ENCODE assay signal across 9 cellular contexts in the genomic region with DNA sequence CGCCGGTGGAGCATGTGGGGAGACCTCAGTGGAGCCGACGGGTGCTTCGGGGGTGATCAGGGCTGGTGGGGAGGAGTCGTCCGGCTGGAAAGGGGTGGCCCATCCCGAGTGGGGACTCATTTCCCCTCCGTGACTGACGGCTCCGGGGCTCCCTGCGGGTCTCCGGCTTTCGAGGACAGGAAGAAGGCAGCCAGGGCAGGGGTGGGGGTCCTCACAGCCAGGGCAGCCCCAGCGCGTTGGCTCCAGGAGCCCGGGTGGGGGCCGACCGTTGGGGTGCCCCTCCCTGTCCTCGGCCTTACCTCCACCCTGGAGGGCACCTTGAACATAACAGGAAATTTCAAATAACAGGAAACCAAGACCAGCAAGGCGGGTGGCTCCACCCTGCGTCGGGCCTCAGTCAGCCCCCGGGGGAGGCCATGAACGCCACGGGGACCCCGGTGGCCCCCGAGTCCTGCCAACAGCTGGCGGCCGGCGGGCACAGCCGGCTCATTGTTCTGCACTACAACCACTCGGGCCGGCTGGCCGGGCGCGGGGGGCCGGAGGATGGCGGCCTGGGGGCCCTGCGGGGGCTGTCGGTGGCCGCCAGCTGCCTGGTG. TPM values are rescaled to one million over a fixed set of nuclear protein-coding genes. Genes with fewer than 3 reads are reported as not detected.
DNase-seq lines count a peak whose midpoint lies in the region; ATAC-seq and TF ChIP-seq lines count a peak whose summit lies in the region.
"Had no signal": no experiment of that assay in that cellular context is flagged by ENCODE, and none has a peak within 500 bp of the region (broad histone marks: within the 10 kb centered on the region; RNA-seq: fewer than 3 reads in every experiment).

A gene with protein sequence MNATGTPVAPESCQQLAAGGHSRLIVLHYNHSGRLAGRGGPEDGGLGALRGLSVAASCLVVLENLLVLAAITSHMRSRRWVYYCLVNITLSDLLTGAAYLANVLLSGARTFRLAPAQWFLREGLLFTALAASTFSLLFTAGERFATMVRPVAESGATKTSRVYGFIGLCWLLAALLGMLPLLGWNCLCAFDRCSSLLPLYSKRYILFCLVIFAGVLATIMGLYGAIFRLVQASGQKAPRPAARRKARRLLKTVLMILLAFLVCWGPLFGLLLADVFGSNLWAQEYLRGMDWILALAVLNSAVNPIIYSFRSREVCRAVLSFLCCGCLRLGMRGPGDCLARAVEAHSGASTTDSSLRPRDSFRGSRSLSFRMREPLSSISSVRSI (plus strand): TSS at position 393 of the 596 bp plus-strand sequence. CDS start 24 bp downstream, at position 417.

- no peak within 1 kb of the TSS for H2BK15ac ChIP-seq in mesenchymal stem cell (ENCODE audit: low read depth, poor library complexity, severe bottlenecking)

- intact Hi-C loops in colonic mucosa (cut with DNase I) (no loop called here), A673 (cut with micrococcal nuclease; ENCODE audit: unreplicated experiment) (no loop called here)

- H3K4ac ChIP-seq in mesenchymal stem cell (ENCODE audit: low read depth in 1 of 2, low read length in 2 of 2) = no peak within 1 kb of the TSS

- CTCF ChIA-PET in A673 (lab: Charles Lee) (no interaction called here), HEK293T (lab: Yijun Ruan, JAX) (no interaction called here)

- H3K23ac ChIP-seq in mesenchymal stem cell (ENCODE audit: low read length in 2 of 2) = no peak within 1 kb of the TSS

- H3K27me3 ChIP-seq in H7 (ENCODE audit: control insufficient read depth, insufficient read depth, low read length) (no peaks in the 10 kb centered on the region), colonic mucosa (no peaks in the 10 kb centered on the region), A673 (replicated peaks; ENCODE audit: insufficient read depth, low read depth, low read length, poor library complexity) (no peaks in the 10 kb centered on the region), mesenchymal stem cell (ENCODE audit: control insufficient read depth in 1 of 2, insufficient read depth in 1 of 2, low read length in 2 of 2) (no peaks in the 10 kb centered on the region)

- no peak within 1 kb of the TSS for H4K91ac ChIP-seq in mesenchymal stem cell (ENCODE audit: low read length)

- H3K9ac ChIP-seq in colonic mucosa (ENCODE audit: low read depth in 2 of 2, low read length in 2 of 2) (peak within 1 kb of the TSS in 1 of 2 donors; percentile 73), mesenchymal stem cell (ENCODE audit: low read length) (no peak within 1 kb of the TSS)

- no peaks in the 10 kb centered on the region for H3K79me1 ChIP-seq in mesenchymal stem cell (replicated peaks; ENCODE audit: low read length, poor library complexity, severe bottlenecking)

- no peak within 1 kb of the TSS for H3K4me3 ChIP-seq in H7 (ENCODE audit: insufficient read depth, low read depth, low read length)
- peak within 1 kb of the TSS; percentile 40 for H3K4me3 ChIP-seq in colonic mucosa
- no peak within 1 kb of the TSS for H3K4me3 ChIP-seq in A673 (ENCODE audit: low read depth, low read length, poor library complexity, severe bottlenecking)
- no peak within 1 kb of the TSS for H3K4me3 ChIP-seq in mesenchymal stem cell (ENCODE audit: insufficient read depth in 1 of 2, low read depth in 1 of 2, low read length in 2 of 2)

- H3K27ac ChIP-seq in colonic mucosa = peak within 1 kb of the TSS; percentile 69
- H3K27ac ChIP-seq in A673 (ENCODE audit: low read depth, low read length, poor library complexity, severe bottlenecking) = no peak within 1 kb of the TSS
- H3K27ac ChIP-seq in mesenchymal stem cell (ENCODE audit: low read length, poor library complexity, severe bottlenecking) = no peak within 1 kb of the TSS

- H3K9me3 ChIP-seq in colonic mucosa (no peaks in the 10 kb centered on the region), A673 (ENCODE audit: low read depth, low read length, poor library complexity, severe bottlenecking) (no peaks in the 10 kb centered on the region), mesenchymal stem cell (ENCODE audit: control insufficient read depth, low read length) (no peaks in the 10 kb centered on the region)

- H2BK120ac ChIP-seq in mesenchymal stem cell (ENCODE audit: low read depth, low read length) = no peak within 1 kb of the TSS

- H4K8ac ChIP-seq in mesenchymal stem cell (ENCODE audit: low read length) = no peak within 1 kb of the TSS

- H3K36me3 ChIP-seq in H7 (replicated peaks; ENCODE audit: control insufficient read depth, insufficient read depth, low read length) = no peaks in the 10 kb centered on the region
- no peaks in the 10 kb centered on the region for H3K36me3 ChIP-seq in colonic mucosa
- H3K36me3 ChIP-seq in A673 (ENCODE audit: insufficient read depth, low read length, poor library complexity, severe bottlenecking) = no peaks in the 10 kb centered on the region
- H3K36me3 ChIP-seq in mesenchymal stem cell (ENCODE audit: control insufficient read depth in 1 of 2, insufficient read depth in 2 of 2, low read depth in 1 of 2, low read length in 2 of 2) = no peaks in the 10 kb centered on the region

- no peak within 1 kb of the TSS for H2BK5ac ChIP-seq in mesenchymal stem cell (ENCODE audit: low read depth, low read length, poor library complexity, severe bottlenecking)

- peaks cover 3% of the 10 kb centered on the region for H3K4me1 ChIP-seq in colonic mucosa
- H3K4me1 ChIP-seq in A673 (ENCODE audit: insufficient read depth, low read length, poor library complexity, severe bottlenecking) = no peaks in the 10 kb centered on the region
- peaks cover 9% of the 10 kb centered on the region for H3K4me1 ChIP-seq in mesenchymal stem cell (ENCODE audit: control insufficient read depth, insufficient read depth, low read depth, low read length)

- BruUV-seq in A673 (replicated peaks; lab: Mats Ljungman, UMichigan) = no TSS peak

- H2AK5ac ChIP-seq in mesenchymal stem cell (ENCODE audit: low read length, severe bottlenecking) = no peak within 1 kb of the TSS

- H2BK12ac ChIP-seq in mesenchymal stem cell (ENCODE audit: low read length in 2 of 2) = no peak within 1 kb of the TSS

- H3K18ac ChIP-seq in mesenchymal stem cell (ENCODE audit: low read depth in 1 of 2, low read length in 2 of 2) = no peak within 1 kb of the TSS

- DNase-seq in H7 (peak; percentile 74), T-helper 22 cell (ENCODE audit: low read depth) (peak; percentile 51), colonic mucosa (no peak), A673 (ENCODE audit: low spot score) (no peak), mesenchymal stem cell (no peak), HEK293T (ENCODE audit: extremely low spot score) (no peak)
- DNase-seq in stimulated activated CD4-positive, alpha-beta T cell treated with anti-CD3 and anti-CD28 coated beads, Interleukin-4, amount 100 ng/mL, for 24 hours = peak; percentile 64

- no peak for TF ChIP-seq CTCF in colonic mucosa (IDR thresholded peaks at IDR 0.05)
- TF ChIP-seq CTCF in A673 (conservative IDR thresholded peaks at IDR 0.05; ENCODE audit: low read depth, low read length) = no peak

- WGBS in mesenchymal stem cell = 97% methylated on average over 42 of the region's 42 CpGs

- H3K4me2 ChIP-seq in mesenchymal stem cell (ENCODE audit: low read length, poor library complexity, severe bottlenecking) = no peak within 1 kb of the TSS

- no peak within 1 kb of the TSS for H2AFZ ChIP-seq in mesenchymal stem cell (ENCODE audit: low read depth, low read length)

- POLR2A ChIA-PET in A673 (lab: Charles Lee; ENCODE audit: low non-redundant PET) = no interaction called here
- POLR2A ChIA-PET in HEK293T (lab: Yijun Ruan, JAX) = no interaction called here

- ATAC-seq in GM19328 (IDR thresholded peaks at IDR 0.05; ENCODE audit: unreplicated experiment) = no peak

- H3K14ac ChIP-seq in mesenchymal stem cell (ENCODE audit: low read length in 2 of 2) = peak within 1 kb of the TSS in 1 of 2 experiments; percentile 46

TF ChIP-seq in HEK293T, 16 proteins besides CTCF, POLR2A, EP300 and RAD21:
- TF ChIP-seq FOXM1 (IDR thresholded peaks at IDR 0.05; ENCODE audit: borderline replicate concordance) = no peak
- no peak for TF ChIP-seq FOXK2 (IDR thresholded peaks at IDR 0.05)
- TF ChIP-seq L3MBTL2 (conservative IDR thresholded peaks at IDR 0.05) = no peak
- TF ChIP-seq, protein P1, sequence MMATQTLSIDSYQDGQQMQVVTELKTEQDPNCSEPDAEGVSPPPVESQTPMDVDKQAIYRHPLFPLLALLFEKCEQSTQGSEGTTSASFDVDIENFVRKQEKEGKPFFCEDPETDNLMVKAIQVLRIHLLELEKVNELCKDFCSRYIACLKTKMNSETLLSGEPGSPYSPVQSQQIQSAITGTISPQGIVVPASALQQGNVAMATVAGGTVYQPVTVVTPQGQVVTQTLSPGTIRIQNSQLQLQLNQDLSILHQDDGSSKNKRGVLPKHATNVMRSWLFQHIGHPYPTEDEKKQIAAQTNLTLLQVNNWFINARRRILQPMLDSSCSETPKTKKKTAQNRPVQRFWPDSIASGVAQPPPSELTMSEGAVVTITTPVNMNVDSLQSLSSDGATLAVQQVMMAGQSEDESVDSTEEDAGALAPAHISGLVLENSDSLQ (IDR thresholded peaks at IDR 0.05) = no peak
- TF ChIP-seq HDGF (IDR thresholded peaks at IDR 0.05; ENCODE audit: borderline replicate concordance) = no peak
- TF ChIP-seq CTBP1 (IDR thresholded peaks at IDR 0.05; ENCODE audit: borderline replicate concordance) = no peak
- no peak for TF ChIP-seq SP1 (IDR thresholded peaks at IDR 0.05)
- no peak for TF ChIP-seq TARDBP (IDR thresholded peaks at IDR 0.05)
- no peak for TF ChIP-seq ZNF384 (IDR thresholded peaks at IDR 0.05)
- TF ChIP-seq NFRKB (IDR thresholded peaks at IDR 0.05) = no peak
- no peak for TF ChIP-seq SUZ12 (IDR thresholded peaks at IDR 0.05)
- TF ChIP-seq BHLHE40 (IDR thresholded peaks at IDR 0.05; ENCODE audit: borderline replicate concordance) = no peak
- no peak for TF ChIP-seq LEF1 (IDR thresholded peaks at IDR 0.05; ENCODE audit: borderline replicate concordance)

RNA-seq across cellular contexts. Expression of the gene that starts here (rescaled TPM):
- total RNA-seq in H7 (2014; rRNA removed; shearing (Covaris generic)) = not detected in 2 replicates
- 1 to 10 TPM in 1 of 2 donors, under 1 TPM in 1; 0.96 to 1.1 TPM for total RNA-seq in colonic mucosa
- not detected in 2 replicates for total RNA-seq in A673 (2021)
- not detected for polyA plus RNA-seq in mesenchymal stem cell (2013, experiment 1 of 2)
- not detected for polyA plus RNA-seq in mesenchymal stem cell (2013, experiment 2 of 2)
- total RNA-seq: kidney epithelial cell had no signal

Comparison
In these comparisons a context has a peak if more than half of its experiments do, and no peak if none do; other contexts are left out.
1. Peak in DNase-seq in H7; RNA of the gene not detected or under 1 TPM.
2. DNase-seq: peak in T-helper 22 cell (single experiment) and stimulated activated CD4-positive, alpha-beta T cell treated with anti-CD3 and anti-CD28 coated beads, Interleukin-4, amount 100 ng/mL, for 24 hours (single experiment); none in colonic mucosa (single experiment), A673 (single experiment), mesenchymal stem cell (single experiment) and HEK293T (single experiment).